8 cellular contexts compared by ENCODE assay signal in genomic region chr19:50252111-50252886, GRCh38. TPM values are rescaled to one million over a fixed set of nuclear protein-coding genes. Genes with fewer than 3 reads are reported as not detected.
DNase-seq lines count a peak whose midpoint lies in the region; ATAC-seq, FAIRE-seq and TF ChIP-seq lines count a peak whose summit lies in the region.

No MANE protein-coding gene starts in this region.

- no peaks in the 10 kb centered on the region for H3K79me2 ChIP-seq in HepG2 (ENCODE audit: insufficient read depth, low read length)

- H3K4me3 ChIP-seq in NB4 (ENCODE audit: low read depth, low read length) (no peak overlapping the region), adipocyte (ENCODE audit: low read length) (no peak overlapping the region), HepG2 (replicated peaks in 1 of 3; ENCODE audit: insufficient read depth in 1 of 3, low read depth in 2 of 3, low read length in 3 of 3) (no peak overlapping the region), transverse colon (no peak overlapping the region)

- H3K4me1 ChIP-seq in adipocyte (ENCODE audit: control insufficient read depth, insufficient read depth, low read length) (no peaks in the 10 kb centered on the region), HepG2 (ENCODE audit: insufficient read depth, low read length) (no peaks in the 10 kb centered on the region), transverse colon (no peaks in the 10 kb centered on the region)

- H3K27me3 ChIP-seq in adipocyte (replicated peaks; ENCODE audit: control insufficient read depth, insufficient read depth, low read length) (peaks cover 9% of the 10 kb centered on the region), HepG2 (ENCODE audit: control insufficient read depth in 1 of 2, insufficient read depth in 2 of 2, low read length in 2 of 2) (no peaks in the 10 kb centered on the region), transverse colon (no peaks in the 10 kb centered on the region)

- FAIRE-seq in HepG2 (lab: Jason Lieb, UNC): no peak

- H3K27ac ChIP-seq in HepG2 (ENCODE audit: extremely low read length, insufficient read depth, low read length) (no peak overlapping the region), transverse colon (no peak overlapping the region)

- TF ChIP-seq CTCF in NB4 (IDR thresholded peaks at IDR 0.05; ENCODE audit: low read depth, low read length) (peak; percentile 60), HepG2 (CRISPR knock-in tag; IDR thresholded peaks at IDR 0.05) (peak; percentile 61), transverse colon (IDR thresholded peaks at IDR 0.05) (peak; percentile 39 to 62 (median 55))

- H2AFZ ChIP-seq in HepG2 (ENCODE audit: low read length): no peak overlapping the region

- in situ Hi-C loops in HepG2 (cut with HindIII; ENCODE audit: extremely low pct_ligation_motif_present, low pct_unique_long_range_greater_than_20kb): no loop called here
- in situ Hi-C loops in transverse colon (cut with MboI; ENCODE audit: low pct_ligation_motif_present in 1 of 4, low pct_unique_long_range_greater_than_20kb in 1 of 4, low sequenced_read_pairs in 3 of 4): loop anchor here in 1 of 4 donors (25.0 kb wide), 1 partner anchor 90 kb away; the partner anchor contains the start of gene IZUMO2

- TF ChIP-seq POLR2A in NB4 (IDR thresholded peaks at IDR 0.05; ENCODE audit: extremely low read depth, insufficient read length) (no peak), HepG2 (IDR thresholded peaks at IDR 0.05; ENCODE audit: insufficient read depth in 1 of 2, low read depth in 2 of 2, low read length in 2 of 2) (no peak), transverse colon (IDR thresholded peaks at IDR 0.05) (no peak)

- H3K4me2 ChIP-seq in HepG2 (ENCODE audit: low read depth, low read length): no peak overlapping the region

- no peak for ATAC-seq in HepG2
- no peak for ATAC-seq in HG03342 (IDR thresholded peaks at IDR 0.05; ENCODE audit: unreplicated experiment)

- WGBS in HepG2 (ENCODE audit: low lambda C conversion rate): 92% methylated on average over 18 of the region's 23 CpGs
- 87 to 100% methylated on average over 1 to 23 of the region's 23 CpGs for WGBS in transverse colon (ENCODE audit: low coverage in 1 of 2), 2 donors

- POLR2A ChIA-PET in HepG2 (lab: Yijun Ruan, JAX): no interaction called here

- DNase-seq in EL: peak; percentile 13
- DNase-seq in NB4 (ENCODE audit: low read depth): peak; percentile 33
- peak; percentile 11 for DNase-seq in adipocyte (ENCODE audit: low read depth)
- DNase-seq in HepG2 (ENCODE audit: low spot score): no peak
- peak; percentile 26 for DNase-seq in transverse colon
- DNase-seq in ureter (ENCODE audit: low spot score): no peak
- no peak for DNase-seq in UCSD-AML1 (lab: John Stamatoyannopoulos, UW; ENCODE audit: unreplicated experiment)

- no peak for TF ChIP-seq EP300 in HepG2 (IDR thresholded peaks at IDR 0.05; ENCODE audit: low read depth in 2 of 2, low read length in 2 of 2)
- TF ChIP-seq EP300 in HepG2 (CRISPR knock-in tag; IDR thresholded peaks at IDR 0.05; ENCODE audit: borderline replicate concordance): no peak
- TF ChIP-seq EP300 in transverse colon (IDR thresholded peaks at IDR 0.05; ENCODE audit: low read depth): no peak

- CTCF ChIA-PET in HepG2 (lab: Yijun Ruan, JAX; ENCODE audit: low intra/inter-chr PET ratio, low total read pairs): no interaction called here

- intact Hi-C loops in HepG2 (cut with micrococcal nuclease; ENCODE audit: unreplicated experiment): no loop called here
- intact Hi-C loops in transverse colon (cut with DNase I; ENCODE audit: low total_unique reads): no loop called here

- H3K9me3 ChIP-seq in adipocyte (ENCODE audit: control insufficient read depth, low read length): peaks cover 12% of the 10 kb centered on the region
- peaks cover 13% of the 10 kb centered on the region for H3K9me3 ChIP-seq in HepG2 (ENCODE audit: low read length)
- H3K9me3 ChIP-seq in transverse colon: no peaks in the 10 kb centered on the region

- H4K20me1 ChIP-seq in HepG2 (ENCODE audit: insufficient read depth, low read length): no peaks in the 10 kb centered on the region

- H3K9ac ChIP-seq in adipocyte (ENCODE audit: low read length) (no peak overlapping the region), HepG2 (ENCODE audit: insufficient read depth, low read depth, low read length) (no peak overlapping the region)

- BruUV-seq in HepG2 (replicated peaks; lab: Mats Ljungman, UMichigan): no TSS peak

- TF ChIP-seq RAD21 in HepG2 (CRISPR knock-in tag; IDR thresholded peaks at IDR 0.05): no peak

- H3K36me3 ChIP-seq in adipocyte (ENCODE audit: control insufficient read depth, insufficient read depth, low read length, severe bottlenecking) (peaks cover 3% of the 10 kb centered on the region), HepG2 (replicated peaks in 1 of 2; ENCODE audit: control insufficient read depth in 1 of 2, insufficient read depth in 2 of 2, low read length in 2 of 2) (peaks cover 2 to 9% of the 10 kb centered on the region in 2 experiments; a peak in 1 of 5 replicates), transverse colon (peaks cover 0 to 32% (median 5%) of the 10 kb centered on the region in 4 donors)

TF ChIP-seq in HepG2, 621 proteins besides CTCF, POLR2A, EP300 and RAD21:
- TF ChIP-seq MAZ (IDR thresholded peaks at IDR 0.05; ENCODE audit: borderline replicate concordance, low read depth, low read length): no peak
- no peak for TF ChIP-seq MAZ (CRISPR knock-in tag; IDR thresholded peaks at IDR 0.05; ENCODE audit: low read depth)
- TF ChIP-seq ZNF746 (CRISPR knock-in tag; IDR thresholded peaks at IDR 0.05): no peak
- TF ChIP-seq STAG1 (CRISPR knock-in tag; IDR thresholded peaks at IDR 0.05): peak; percentile 37
- peak; percentile 29; the same call in 1 of the 2 replicates for TF ChIP-seq SMC3 (IDR thresholded peaks at IDR 0.05; ENCODE audit: low read length)
- TF ChIP-seq ZNF572 (CRISPR knock-in tag; IDR thresholded peaks at IDR 0.05): no peak

RNA-seq across cellular contexts. Expression of gene MYH14, which starts 48.9 kb away (rescaled TPM):
- total RNA-seq in HepG2 (2016; rRNA removed; fragmentation: Illumina TruSeq; extraction: Trizol) (5.5 and 6.4 TPM in 2 replicates), transverse colon (100 to 1,000 TPM; 321 to 814 (median 393) TPM), ureter (134 TPM)
- total RNA-seq in HepG2 (2016; cell fraction: cytosol; rRNA removed; fragmentation: Illumina TruSeq; extraction: Trizol; ENCODE audit: low read depth): 0.53 and 0.61 TPM in 2 replicates
- 4.9 and 6.5 TPM in 2 replicates for total RNA-seq in HepG2 (2016; cell fraction: insoluble cytoplasmic fraction; rRNA removed; fragmentation: Illumina TruSeq; extraction: Trizol)
- total RNA-seq in HepG2 (2016; cell fraction: membrane; rRNA removed; fragmentation: Illumina TruSeq; extraction: Trizol): 2.1 and 2.4 TPM in 2 replicates
- 4.0 and 5.6 TPM in 2 replicates for total RNA-seq in HepG2 (2016; cell fraction: nucleus; rRNA removed; fragmentation: Illumina TruSeq; extraction: Trizol)
- 5.8 and 8.0 TPM in 2 replicates for polyA plus RNA-seq in HepG2 (2011; rRNA removed)
- polyA plus RNA-seq in HepG2 (2011; cell fraction: cytosol; rRNA removed): 5.0 and 5.4 TPM in 2 replicates
- 15.1 and 15.8 TPM in 2 replicates for polyA plus RNA-seq in HepG2 (2011; cell fraction: nucleus; rRNA removed)
- 5.1 and 8.9 TPM in 2 replicates for polyA plus RNA-seq in HepG2 (2012)
- polyA plus RNA-seq in HepG2 (2016; cell fraction: cytosol; fragmentation: Illumina TruSeq; extraction: Trizol; ENCODE audit: low read depth): 0.88 and 1.1 TPM in 2 replicates
- 6.6 and 11.4 TPM in 2 replicates for polyA plus RNA-seq in HepG2 (2016; cell fraction: insoluble cytoplasmic fraction; fragmentation: Illumina TruSeq; extraction: Trizol; ENCODE audit: low read depth)
- polyA plus RNA-seq in HepG2 (2016; cell fraction: membrane; fragmentation: Illumina TruSeq; extraction: Trizol; ENCODE audit: low read depth): 1.4 and 1.7 TPM in 2 replicates
- polyA plus RNA-seq in HepG2 (2016; cell fraction: nucleus; fragmentation: Illumina TruSeq; extraction: Trizol; ENCODE audit: insufficient read depth, low read depth): 14.3 and 14.6 TPM in 2 replicates
- 22.4 TPM in 1 of 2 replicates, not detected in the other for polyA minus RNA-seq in HepG2 (2011; rRNA and poly(A)+ RNA removed; ENCODE audit: low replicate concordance)
- 11.9 and 12.9 TPM in 2 replicates for polyA minus RNA-seq in HepG2 (2011; cell fraction: cytosol; rRNA and poly(A)+ RNA removed)
- 9.0 TPM in 2 replicates for polyA minus RNA-seq in HepG2 (2011; cell fraction: nucleus; rRNA and poly(A)+ RNA removed)

Comparison
In these comparisons a context has a peak if more than half of its experiments do, and no peak if none do; other contexts are left out.
1. DNase-seq: peak in EL (single experiment), NB4 (single experiment), adipocyte (single experiment) and transverse colon (single experiment); none in HepG2 (single experiment), ureter (single experiment) and UCSD-AML1 (single experiment).
2. RNA of gene MYH14, which starts 48.9 kb away (total RNA-seq): 321 to 814 TPM in transverse colon and 134 TPM in ureter (single experiment); 0.53 to 6.5 TPM in HepG2; every median in the first group is over 10 times any median in the second.
3. Peak in every context shown above with its lines, with median percentiles within 50 percentile points of each other: CTCF ChIP-seq.